Comparison of ENCODE assay signal across 17 cellular contexts in the genomic region with DNA sequence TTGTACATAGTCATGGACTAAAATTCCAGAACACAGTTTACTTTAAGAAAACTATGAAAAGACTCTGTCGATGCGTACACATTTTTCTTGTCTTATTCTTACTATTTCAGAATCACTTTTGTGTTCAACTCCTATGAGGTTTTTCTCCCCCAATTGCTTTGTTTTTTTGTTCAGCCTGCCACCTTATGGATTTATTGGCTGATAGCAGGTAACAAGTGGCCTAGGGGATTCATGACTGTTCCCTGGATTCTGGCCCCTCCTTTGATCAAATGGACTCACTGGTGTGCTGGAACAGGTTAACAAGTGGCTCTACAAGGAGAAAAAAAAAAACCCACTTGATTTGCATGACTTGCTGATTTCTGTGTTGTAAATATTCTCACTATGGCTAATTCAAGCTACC. TPM values are rescaled to one million over a fixed set of nuclear protein-coding genes. Genes with fewer than 3 reads are reported as not detected.
DNase-seq lines count a peak whose midpoint lies in the region; ATAC-seq and TF ChIP-seq lines count a peak whose summit lies in the region.
"Had no signal": no experiment of that assay in that cellular context is flagged by ENCODE, and none has a peak within 500 bp of the region (broad histone marks: within the 10 kb centered on the region; RNA-seq: fewer than 3 reads in every experiment).

No MANE protein-coding gene starts in this region.

- CTCF ChIA-PET in MCF 10A (lab: Yijun Ruan, JAX) = interaction anchor here (0.5 to 7.1 kb wide), 35 partner anchors 8 to 345 kb away, joined by 3 to 164 read pairs (median 6); partner anchors contain the start of gene MMP20

- H3K9me3 Mint-ChIP-seq in MCF 10A (ENCODE audit: unreplicated experiment) (no peaks in the 10 kb centered on the region), osteocyte (ENCODE audit: unreplicated experiment) (no peaks in the 10 kb centered on the region)
- H3K9me3 Mint-ChIP-seq: IgD-negative memory B cell; naive thymus-derived CD8-positive, alpha-beta T cell had no signal

- BruUV-seq in MCF 10A (replicated peaks; lab: Mats Ljungman, UMichigan) = no TSS peak

- no peaks in the 10 kb centered on the region for H3K27me3 ChIP-seq in breast epithelium
- H3K27me3 ChIP-seq: heart right ventricle had no signal

- TF ChIP-seq CTCF in MCF 10A (IDR thresholded peaks at IDR 0.05; ENCODE audit: unreplicated experiment) (no peak), breast epithelium (IDR thresholded peaks at IDR 0.05) (no peak), LNCAP (IDR thresholded peaks at IDR 0.05) (peak; percentile 20; the same call in 1 of the 2 replicates), osteocyte (IDR thresholded peaks at IDR 0.05) (peak; percentile 30), mucosa of descending colon (IDR thresholded peaks at IDR 0.05) (no peak)

- H3K4me3 Mint-ChIP-seq in MCF 10A (ENCODE audit: unreplicated experiment) = no peak overlapping the region
- no peak overlapping the region for H3K4me3 Mint-ChIP-seq in osteocyte (ENCODE audit: unreplicated experiment)
- H3K4me3 Mint-ChIP-seq: IgD-negative memory B cell; naive thymus-derived CD8-positive, alpha-beta T cell had no signal

- no peaks in the 10 kb centered on the region for H3K36me3 ChIP-seq in breast epithelium
- H3K36me3 ChIP-seq in mucosa of descending colon (ENCODE audit: low read depth) = no peaks in the 10 kb centered on the region
- H3K36me3 ChIP-seq: heart right ventricle had no signal

- peak; percentile 14 for DNase-seq in MCF 10A (ENCODE audit: unreplicated experiment)
- DNase-seq in breast epithelium (ENCODE audit: low spot score in 2 of 2) = no peak
- DNase-seq in SW480 (ENCODE audit: low spot score) = peak; percentile 27
- DNase-seq in osteocyte (ENCODE audit: extremely low spot score, unreplicated experiment) = no peak
- no peak for DNase-seq in UCSD-AML1 (lab: John Stamatoyannopoulos, UW; ENCODE audit: unreplicated experiment)
- no peak for DNase-seq in retina
- no peak for DNase-seq in mucosa of descending colon
- DNase-seq: activated CD8-positive, alpha-beta memory T cell treated with anti-CD3 and anti-CD28 coated beads for 24 hours; activated naive CD4-positive, alpha-beta T cell; AML-193; heart right ventricle; left colon; naive thymus-derived CD8-positive, alpha-beta T cell; NCI-H2081 treated with DMSO at 0.1 percent for 48 hours; RPMI8226 had no signal

- no peaks in the 10 kb centered on the region for H3K4me1 ChIP-seq in breast epithelium
- no peaks in the 10 kb centered on the region for H3K4me1 ChIP-seq in mucosa of descending colon (ENCODE audit: low read depth)
- H3K4me1 ChIP-seq: heart right ventricle had no signal

- H3K4me1 Mint-ChIP-seq in MCF 10A (ENCODE audit: insufficient read depth, unreplicated experiment) = peaks cover 6% of the 10 kb centered on the region
- H3K4me1 Mint-ChIP-seq in osteocyte (ENCODE audit: unreplicated experiment) = peaks cover 3% of the 10 kb centered on the region

- no peak overlapping the region for H3K27ac ChIP-seq in breast epithelium
- H3K27ac ChIP-seq: heart right ventricle had no signal

- intact Hi-C loops in MCF 10A (cut with micrococcal nuclease) = loop anchor here (2.0 to 5.0 kb wide), 2 partner anchors 53 to 754 kb away; no protein-coding TSS in a partner anchor
- intact Hi-C loops in breast epithelium (cut with DNase I; ENCODE audit: low total_unique reads) = no loop called here
- intact Hi-C loops in mucosa of descending colon (cut with DNase I, micrococcal nuclease) = no loop called here

- POLR2A ChIA-PET in MCF 10A (lab: Yijun Ruan, JAX) = interaction anchor here (0.9 to 2.4 kb wide), 5 partner anchors 52 to 267 kb away, joined by 3 to 9 read pairs (median 6); no protein-coding TSS in a partner anchor

- no peak overlapping the region for H3K4me3 ChIP-seq in breast epithelium
- H3K4me3 ChIP-seq in mucosa of descending colon = no peak overlapping the region
- H3K4me3 ChIP-seq: heart right ventricle had no signal

- no peak for ATAC-seq in mucosa of descending colon
- ATAC-seq: heart right ventricle; left colon; naive thymus-derived CD8-positive, alpha-beta T cell had no signal

- H3K27me3 Mint-ChIP-seq in MCF 10A (ENCODE audit: insufficient read depth, unreplicated experiment) (no peaks in the 10 kb centered on the region), osteocyte (ENCODE audit: unreplicated experiment) (no peaks in the 10 kb centered on the region)
- H3K27me3 Mint-ChIP-seq: IgD-negative memory B cell; naive thymus-derived CD8-positive, alpha-beta T cell had no signal

- no peak for TF ChIP-seq POLR2A in breast epithelium (IDR thresholded peaks at IDR 0.05)

- no peaks in the 10 kb centered on the region for H3K9me3 ChIP-seq in breast epithelium
- no peaks in the 10 kb centered on the region for H3K9me3 ChIP-seq in mucosa of descending colon
- H3K9me3 ChIP-seq: heart right ventricle had no signal

- no peaks in the 10 kb centered on the region for H3K36me3 Mint-ChIP-seq in MCF 10A (ENCODE audit: insufficient read depth, unreplicated experiment)
- no peaks in the 10 kb centered on the region for H3K36me3 Mint-ChIP-seq in osteocyte (ENCODE audit: unreplicated experiment)
- H3K36me3 Mint-ChIP-seq: IgD-negative memory B cell; naive thymus-derived CD8-positive, alpha-beta T cell had no signal

- no peak overlapping the region for H3K27ac Mint-ChIP-seq in MCF 10A (ENCODE audit: low read depth, unreplicated experiment)
- no peak overlapping the region for H3K27ac Mint-ChIP-seq in osteocyte (ENCODE audit: unreplicated experiment)

RNA-seq across cellular contexts. Expression of gene MMP20, which starts 10.6 kb away (rescaled TPM):
- not detected in 2 replicates for total RNA-seq in MCF 10A (2022)
- total RNA-seq in breast epithelium = under 1 TPM in 1 of 3 donors, not detected in 2; 0.59 TPM
- not detected in 2 replicates for total RNA-seq in osteocyte
- total RNA-seq in mucosa of descending colon = not detected
- total RNA-seq: heart right ventricle; left colon; naive thymus-derived CD8-positive, alpha-beta T cell had no signal

Comparison
In these comparisons a context has a peak if more than half of its experiments do, and no peak if none do; other contexts are left out.
1. DNase-seq: peak in MCF 10A (single experiment) and SW480 (single experiment); none in breast epithelium (0 of 2), osteocyte (single experiment), UCSD-AML1 (single experiment), retina (single experiment) and mucosa of descending colon (0 of 3).
2. CTCF ChIP-seq: peak in LNCAP (single experiment) and osteocyte (single experiment); none in MCF 10A (single experiment), breast epithelium (0 of 3) and mucosa of descending colon (single experiment).